ENCODE assay signal across 8 cellular contexts in the genomic region with DNA sequence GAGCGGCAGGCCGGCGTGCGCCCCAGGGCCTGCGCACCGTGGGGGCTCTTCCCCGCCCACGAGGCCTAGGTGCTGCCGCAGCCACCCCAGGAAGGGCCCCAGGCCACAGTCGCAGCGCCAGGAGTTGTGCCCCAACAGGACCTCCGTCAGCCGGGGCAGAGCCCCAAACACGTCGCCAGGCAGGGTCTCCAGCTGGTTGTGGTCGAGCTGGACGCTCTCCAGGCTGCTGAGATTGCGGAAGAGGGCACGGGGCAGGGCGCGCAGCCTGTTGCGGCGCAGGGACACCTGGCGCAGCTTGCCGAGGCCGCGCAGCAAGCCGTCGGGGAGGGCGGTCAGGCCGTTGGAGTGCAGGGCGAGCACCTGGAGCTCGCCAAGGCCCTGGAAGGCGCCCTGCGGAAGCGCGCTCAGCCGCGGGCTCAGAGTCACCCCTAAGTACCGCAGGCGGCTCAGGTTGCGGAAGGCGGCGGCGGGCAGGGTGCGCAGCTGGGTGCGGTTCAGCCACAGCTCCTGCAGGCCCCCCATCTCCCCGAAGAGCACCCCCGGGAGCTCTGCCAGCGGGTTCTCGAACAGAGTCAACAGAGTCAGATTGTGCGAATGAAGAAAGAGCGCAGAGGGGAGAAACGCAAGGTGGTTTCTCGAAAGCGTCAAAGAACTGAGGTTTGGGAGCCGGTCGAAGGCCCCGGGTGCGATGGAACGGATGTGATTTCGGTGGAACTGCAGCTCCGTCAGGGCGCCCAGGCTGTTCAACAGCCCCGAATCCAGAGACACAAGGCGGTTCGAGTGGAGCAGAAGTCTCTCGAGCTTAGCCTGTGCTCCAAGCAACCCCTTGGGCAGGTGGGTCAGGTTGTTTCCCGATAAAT. TPM values are rescaled to one million over a fixed set of nuclear protein-coding genes. Genes with fewer than 3 reads are reported as not detected.
DNase-seq lines count a peak whose midpoint lies in the region; ATAC-seq and TF ChIP-seq lines count a peak whose summit lies in the region.

No MANE protein-coding gene starts in this region.

- no peak overlapping the region for H3K9ac ChIP-seq in iPS-15b (ENCODE audit: low read depth, low read length)

- peak overlapping the region; percentile 39 for H3K4me3 ChIP-seq in iPS-15b (ENCODE audit: low read depth, low read length)
- H3K4me3 ChIP-seq in suprapubic skin: peak overlapping the region; percentile 30

- peak overlapping the region; percentile 38 for H3K27ac ChIP-seq in suprapubic skin

- TF ChIP-seq POLR2A in suprapubic skin (IDR thresholded peaks at IDR 0.05): no peak

- H3K36me3 ChIP-seq in iPS-15b (ENCODE audit: control insufficient read depth, insufficient read depth, low read length) (no peaks in the 10 kb centered on the region), suprapubic skin (no peaks in the 10 kb centered on the region)

- H3K9me3 ChIP-seq in iPS-15b (ENCODE audit: control insufficient read depth, insufficient read depth, low read length) (no peaks in the 10 kb centered on the region), suprapubic skin (no peaks in the 10 kb centered on the region)

- TF ChIP-seq EP300 in suprapubic skin (IDR thresholded peaks at IDR 0.05): no peak

- H3K27me3 ChIP-seq in iPS-15b (ENCODE audit: control insufficient read depth, insufficient read depth, low read length): peaks cover 16% of the 10 kb centered on the region
- peaks cover 26% of the 10 kb centered on the region for H3K27me3 ChIP-seq in suprapubic skin

- WGBS in suprapubic skin: 27% methylated on average over 49 of the region's 69 CpGs

- ATAC-seq in HG02938 (IDR thresholded peaks at IDR 0.05; ENCODE audit: unreplicated experiment): no peak
- no peak for ATAC-seq in HG03108 (IDR thresholded peaks at IDR 0.05; ENCODE audit: unreplicated experiment)

- DNase-seq in DMS79 treated with DMSO at 0.1 percent for 48 hours (lab: John Stamatoyannopoulos, UW) (peak; percentile 65), DMS79 (lab: John Stamatoyannopoulos, UW) (no peak), suprapubic skin (ENCODE audit: low spot score in 2 of 2) (no peak), HPDE6-E6E7 (ENCODE audit: extremely low spot score) (no peak)
- peak; percentile 52 to 58 for DNase-seq in activated T-cell treated with anti-CD3 and anti-CD28 coated beads, Interleukin-2, amount 50 U/mL, for 48 hours

- TF ChIP-seq CTCF in suprapubic skin (IDR thresholded peaks at IDR 0.05): no peak

- H3K4me1 ChIP-seq in iPS-15b (ENCODE audit: control insufficient read depth, insufficient read depth, low read length) (peaks cover 2% of the 10 kb centered on the region), suprapubic skin (peaks cover 30% of the 10 kb centered on the region)

RNA-seq across cellular contexts. Expression of a gene that starts 1.9 kb away (rescaled TPM):
- total RNA-seq in suprapubic skin: under 1 TPM in 1 of 4 donors, not detected in 3; 0.19 TPM

RNA-seq across cellular contexts. Expression of a gene that starts 27.6 kb away (rescaled TPM):
- total RNA-seq in suprapubic skin: 10 to 100 TPM in 1 of 4 donors, 1 to 10 TPM in 2, not detected in 1; 5.6 to 23.7 (median 9.6) TPM

RNA-seq across cellular contexts. Expression of a gene that starts 46.0 kb away (rescaled TPM):
- not detected for total RNA-seq in suprapubic skin

Comparison
In these comparisons a context has a peak if more than half of its experiments do, and no peak if none do; other contexts are left out.
1. DNase-seq: peak in DMS79 treated with DMSO at 0.1 percent for 48 hours (single experiment) and activated T-cell treated with anti-CD3 and anti-CD28 coated beads, Interleukin-2, amount 50 U/mL, for 48 hours (2 of 2); none in DMS79 (single experiment), suprapubic skin (0 of 2) and HPDE6-E6E7 (single experiment).